ENCODE assay signal across 8 cellular contexts in the genomic region with DNA sequence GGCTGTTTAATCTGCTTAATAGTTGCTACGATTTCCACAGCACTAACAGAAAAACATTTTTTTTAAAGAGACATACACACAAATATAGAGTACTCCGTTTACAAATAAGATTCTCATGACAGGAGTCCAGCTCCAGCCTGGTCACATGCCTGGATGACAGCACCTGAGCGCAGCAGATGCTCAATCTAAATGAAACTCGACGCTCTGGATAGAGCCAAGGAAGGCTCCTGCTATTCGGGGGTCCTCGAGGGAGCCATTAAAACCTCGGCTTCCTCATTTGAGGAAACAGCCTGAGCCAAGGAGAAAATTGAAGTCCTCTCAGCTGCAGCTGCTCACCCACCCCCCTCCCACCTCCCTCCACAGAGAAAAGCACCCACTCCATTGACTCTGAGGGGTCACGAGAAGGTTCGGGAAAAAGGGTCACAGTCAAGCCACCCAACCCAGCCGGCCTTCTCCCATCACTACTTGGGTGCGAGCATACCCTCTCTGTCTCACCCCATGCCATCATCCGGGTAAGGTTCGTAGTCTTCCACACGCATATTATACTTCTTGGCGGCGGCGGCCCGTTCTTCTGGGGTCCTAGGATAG. TPM values are rescaled to one million over a fixed set of nuclear protein-coding genes. Genes with fewer than 3 reads are reported as not detected.
DNase-seq lines count a peak whose midpoint lies in the region; ATAC-seq, FAIRE-seq and TF ChIP-seq lines count a peak whose summit lies in the region.

No MANE protein-coding gene starts in this region.

- in situ Hi-C loops in G401 (cut with HindIII; ENCODE audit: low sequenced_read_pairs) = no loop called here
- in situ Hi-C loops in IMR-90 (cut with MboI; ENCODE audit: low sequenced_read_pairs) = no loop called here

- no peak for TF ChIP-seq POLR2A in IMR-90 (IDR thresholded peaks at IDR 0.05; ENCODE audit: low read depth, low read length)

- H3K4me1 Mint-ChIP-seq in astrocyte (ENCODE audit: low read depth, unreplicated experiment) = peaks cover 11% of the 10 kb centered on the region

- peak overlapping the region; percentile 94 for H3K9ac ChIP-seq in IMR-90 (ENCODE audit: low read depth, low read length)
- H3K9ac ChIP-seq in astrocyte (ENCODE audit: low read length) = peak overlapping the region; percentile 97

- H3K27me3 ChIP-seq in IMR-90 (ENCODE audit: control insufficient read depth, insufficient read depth, low read length) (no peaks in the 10 kb centered on the region), astrocyte (ENCODE audit: insufficient read depth, low read length) (no peaks in the 10 kb centered on the region)

- dilution Hi-C loops in IMR-90 (cut with HindIII; ENCODE audit: low sequenced_read_pairs, unreplicated experiment) = no loop called here

- peak overlapping the region; percentile 97 to 98; a peak in 3 of 4 replicates for H4K8ac ChIP-seq in IMR-90 (ENCODE audit: low read depth in 2 of 2, low read length in 2 of 2)

- no TSS peak for BruUV-seq in IMR-90 (replicated peaks; lab: Mats Ljungman, UMichigan)

- no peak for FAIRE-seq in astrocyte (lab: Jason Lieb, UNC)

- peaks cover 20% of the 10 kb centered on the region for H3K36me3 ChIP-seq in IMR-90 (ENCODE audit: control insufficient read depth, insufficient read depth, low read length)
- H3K36me3 ChIP-seq in astrocyte (ENCODE audit: insufficient read depth, low read length) = peaks cover 13% of the 10 kb centered on the region

- H3K4me1 ChIP-seq in IMR-90 (ENCODE audit: control insufficient read depth, insufficient read depth, low read length) (peaks cover 5% of the 10 kb centered on the region), astrocyte (ENCODE audit: insufficient read depth, low read length) (peaks cover 13% of the 10 kb centered on the region)

- DNase-seq in G401 (ENCODE audit: low spot score) (peak; percentile 33), IMR-90 (no peak), astrocyte (ENCODE audit: low read depth) (no peak), left colon (no peak), NCI-H524 treated with DMSO at 0.1 percent for 48 hours (lab: John Stamatoyannopoulos, UW) (no peak), NCI-H2107 treated with DMSO at 0.1 percent for 48 hours (lab: John Stamatoyannopoulos, UW; ENCODE audit: unreplicated experiment) (no peak)

- no peaks in the 10 kb centered on the region for H3K9me3 ChIP-seq in IMR-90 (ENCODE audit: control insufficient read depth, insufficient read depth, low read length)
- no peaks in the 10 kb centered on the region for H3K9me3 ChIP-seq in astrocyte (ENCODE audit: insufficient read depth, low read depth, low read length)

- H2BK15ac ChIP-seq in IMR-90 (ENCODE audit: low read depth, low read length) = no peak overlapping the region

- no peak for TF ChIP-seq RAD21 in IMR-90 (IDR thresholded peaks at IDR 0.05; ENCODE audit: low read length)

- peaks cover 10 to 41% of the 10 kb centered on the region in 2 experiments for H3K79me1 ChIP-seq in IMR-90 (ENCODE audit: low read depth in 1 of 2, low read length in 2 of 2)

- H3K27me3 Mint-ChIP-seq in astrocyte (ENCODE audit: low read depth, unreplicated experiment) = no peaks in the 10 kb centered on the region

- H3K79me2 ChIP-seq in astrocyte (ENCODE audit: insufficient read depth, low read length) = peaks cover 39% of the 10 kb centered on the region

- H2AK5ac ChIP-seq in IMR-90 (ENCODE audit: low read depth, low read length) = peak overlapping the region; percentile 74

- peak overlapping the region; percentile 15 for H3K23ac ChIP-seq in IMR-90 (ENCODE audit: low read depth, low read length)

- no peak overlapping the region; the same call in 1 of the 2 replicates for H3K18ac ChIP-seq in IMR-90 (ENCODE audit: low read depth, low read length)

- H3K14ac ChIP-seq in IMR-90 (replicated peaks; ENCODE audit: low read depth, low read length) = peak overlapping the region; percentile 95

- no peak overlapping the region for H2BK20ac ChIP-seq in IMR-90 (ENCODE audit: low read depth, low read length)

- peak overlapping the region; percentile 92 for H2AK9ac ChIP-seq in IMR-90 (replicated peaks; ENCODE audit: low read depth, low read length, poor library complexity)

- intact Hi-C loops in IMR-90 (cut with micrococcal nuclease) = no loop called here
- intact Hi-C loops in left colon (cut with DNase I, micrococcal nuclease) = no loop called here

- POLR2A ChIA-PET in IMR-90 (lab: Charles Lee; ENCODE audit: unreplicated experiment) = no interaction called here

- peaks cover 16% of the 10 kb centered on the region for H3K9me1 ChIP-seq in IMR-90 (ENCODE audit: insufficient read depth, low read length)

- H3K27ac ChIP-seq in IMR-90 (ENCODE audit: insufficient read depth, low read length) (peak overlapping the region; percentile 84), astrocyte (ENCODE audit: low read depth, low read length) (peak overlapping the region; percentile 76), temporal lobe (ENCODE audit: low read depth, low read length) (peak overlapping the region; percentile 89)

- CTCF ChIA-PET in IMR-90 (lab: Yijun Ruan, JAX) = interaction anchor here (3.1 kb wide), 1 partner anchor 10 kb away, joined by 12 read pairs; no protein-coding TSS in a partner anchor

- H3K4ac ChIP-seq in IMR-90 (ENCODE audit: low read depth, low read length) = peak overlapping the region; percentile 93

- WGBS in IMR-90 (ENCODE audit: extremely low coverage in 2 of 2, insufficient read length in 1 of 2), 2 experiments = 6% methylated on average over 6 of the region's 19 CpGs; no CpG with 5 or more reads in 1 of the 2 experiments

- H2BK5ac ChIP-seq in IMR-90 (ENCODE audit: low read depth, low read length, poor library complexity, severe bottlenecking) = peak overlapping the region; percentile 79

- H4K20me1 ChIP-seq in IMR-90 (ENCODE audit: insufficient read depth, low read length) (no peaks in the 10 kb centered on the region), astrocyte (ENCODE audit: insufficient read depth, low read length) (peaks cover 6% of the 10 kb centered on the region)

- peak overlapping the region; percentile 86 for H3K4me3 ChIP-seq in IMR-90 (ENCODE audit: insufficient read depth, low read depth, low read length)
- H3K4me3 ChIP-seq in astrocyte (ENCODE audit: insufficient read depth, low read depth, low read length) = peak overlapping the region; percentile 95

- no peak overlapping the region for H2BK120ac ChIP-seq in IMR-90 (ENCODE audit: low read depth, low read length)

- H3K9me3 Mint-ChIP-seq in astrocyte (ENCODE audit: unreplicated experiment) = no peaks in the 10 kb centered on the region

- ATAC-seq in IMR-90 (ENCODE audit: low read depth) (peak; percentile 23; the same call in 1 of the 2 replicates), left colon (peak; percentile 11), HG02571 (IDR thresholded peaks at IDR 0.05; ENCODE audit: unreplicated experiment) (no peak)

- peak overlapping the region; percentile 100 for H3K4me3 Mint-ChIP-seq in astrocyte (ENCODE audit: unreplicated experiment)

- H3K27ac Mint-ChIP-seq in astrocyte (ENCODE audit: unreplicated experiment) = peak overlapping the region; percentile 95

- TF ChIP-seq CTCF in IMR-90 (conservative IDR thresholded peaks at IDR 0.05; ENCODE audit: low read depth, low read length) (no peak), astrocyte (IDR thresholded peaks at IDR 0.05; ENCODE audit: insufficient read depth, low read depth, low read length) (no peak)

- H3K56ac ChIP-seq in IMR-90 (ENCODE audit: extremely low read depth, insufficient read depth, low read length) = peak overlapping the region; percentile 88; the same call in 1 of the 2 replicates

- peaks cover 12% of the 10 kb centered on the region for H3K36me3 Mint-ChIP-seq in astrocyte (ENCODE audit: low read depth, unreplicated experiment)

- H2AFZ ChIP-seq in IMR-90 (replicated peaks; ENCODE audit: low read length, poor library complexity) = peak overlapping the region; percentile 96
- peak overlapping the region; percentile 98 for H2AFZ ChIP-seq in astrocyte (ENCODE audit: low read depth, low read length)

- H4K5ac ChIP-seq in IMR-90 (ENCODE audit: low read depth, low read length) = peak overlapping the region; percentile 92

- peak overlapping the region; percentile 89 for H4K91ac ChIP-seq in IMR-90 (ENCODE audit: insufficient read depth, low read depth, low read length)

- H3K4me2 ChIP-seq in IMR-90 (ENCODE audit: low read depth, low read length) (peak overlapping the region; percentile 91), astrocyte (ENCODE audit: low read length) (peak overlapping the region; percentile 99)

TF ChIP-seq in IMR-90, 13 proteins besides CTCF, POLR2A, EP300 and RAD21 (continues in another document):
- TF ChIP-seq, protein P1, sequence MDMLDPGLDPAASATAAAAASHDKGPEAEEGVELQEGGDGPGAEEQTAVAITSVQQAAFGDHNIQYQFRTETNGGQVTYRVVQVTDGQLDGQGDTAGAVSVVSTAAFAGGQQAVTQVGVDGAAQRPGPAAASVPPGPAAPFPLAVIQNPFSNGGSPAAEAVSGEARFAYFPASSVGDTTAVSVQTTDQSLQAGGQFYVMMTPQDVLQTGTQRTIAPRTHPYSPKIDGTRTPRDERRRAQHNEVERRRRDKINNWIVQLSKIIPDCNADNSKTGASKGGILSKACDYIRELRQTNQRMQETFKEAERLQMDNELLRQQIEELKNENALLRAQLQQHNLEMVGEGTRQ (IDR thresholded peaks at IDR 0.05; ENCODE audit: low read depth, low read length) = peak; percentile 36; the same call in 1 of the 2 replicates

RNA-seq across cellular contexts. Expression of a gene that starts 0.7 kb away (rescaled TPM):
- 251 and 267 TPM in 2 replicates for total RNA-seq in G401 (2014; rRNA removed; shearing (Covaris generic))
- total RNA-seq in IMR-90 (2012; rRNA removed) = 98.3 and 99.1 TPM in 2 replicates
- 265 and 333 TPM in 2 replicates for polyA plus RNA-seq in IMR-90 (2012; rRNA removed)
- polyA plus RNA-seq in IMR-90 (2012; cell fraction: cytosol; rRNA removed) = 604 and 664 TPM in 2 replicates
- polyA plus RNA-seq in IMR-90 (2012; cell fraction: nucleus; rRNA removed; ENCODE audit: low replicate concordance) = 167 and 179 TPM in 2 replicates
- total RNA-seq in astrocyte = 155 TPM in 2 replicates
- total RNA-seq in left colon = 100 to 1,000 TPM; 172 to 214 TPM
- total RNA-seq in temporal lobe = 90.7 TPM

RNA-seq across cellular contexts. Expression of a gene that starts 6.8 kb away (rescaled TPM):
- total RNA-seq in G401 (2014; rRNA removed; shearing (Covaris generic)) = 6.3 and 13.9 TPM in 2 replicates
- total RNA-seq in IMR-90 (2012; rRNA removed) (10.2 and 10.3 TPM in 2 replicates), astrocyte (49.4 and 50.1 TPM in 2 replicates), left colon (10 to 100 TPM; 35.2 to 35.3 TPM), temporal lobe (9.6 TPM)
- polyA plus RNA-seq in IMR-90 (2012; rRNA removed) = 6.1 and 10.3 TPM in 2 replicates
- 3.8 and 6.9 TPM in 2 replicates for polyA plus RNA-seq in IMR-90 (2012; cell fraction: cytosol; rRNA removed)
- polyA plus RNA-seq in IMR-90 (2012; cell fraction: nucleus; rRNA removed; ENCODE audit: low replicate concordance) = 5.0 and 17.2 TPM in 2 replicates

RNA-seq across cellular contexts. Expression of a gene that starts 9.3 kb away (rescaled TPM):
- 1.1 and 3.9 TPM in 2 replicates for total RNA-seq in G401 (2014; rRNA removed; shearing (Covaris generic))
- total RNA-seq in IMR-90 (2012; rRNA removed) (1.1 and 1.3 TPM in 2 replicates), astrocyte (7.8 TPM in 2 replicates), left colon (10 to 100 TPM; 13.7 to 15.3 TPM), temporal lobe (4.2 TPM)
- polyA plus RNA-seq in IMR-90 (2012; rRNA removed) = 6.1 and 8.1 TPM in 2 replicates
- 0.56 and 1.5 TPM in 2 replicates for polyA plus RNA-seq in IMR-90 (2012; cell fraction: cytosol; rRNA removed)
- 84.2 and 148 TPM in 2 replicates for polyA plus RNA-seq in IMR-90 (2012; cell fraction: nucleus; rRNA removed; ENCODE audit: low replicate concordance)
